ENCODE assay signal across 13 cellular contexts in genomic region chr22:28231423-28231822, GRCh38.
DNase-seq lines count a peak whose midpoint lies in the region; ATAC-seq and TF ChIP-seq lines count a peak whose summit lies in the region.
"Had no signal": no experiment of that assay in that cellular context is flagged by ENCODE, and none has a peak within 500 bp of the region (broad histone marks: within the 10 kb centered on the region; RNA-seq: fewer than 3 reads in every experiment).

No MANE protein-coding gene starts in this region.

- TF ChIP-seq CTCF in kidney epithelial cell (IDR thresholded peaks at IDR 0.05; ENCODE audit: insufficient read depth, low read length, poor library complexity, severe bottlenecking): no peak

- H3K27ac ChIP-seq in right cardiac atrium (ENCODE audit: low read length): no peak overlapping the region
- no peak overlapping the region for H3K27ac ChIP-seq in naive thymus-derived CD4-positive, alpha-beta T cell (ENCODE audit: low read depth, low read length)
- H3K27ac ChIP-seq: adrenal gland, VCaP had no signal

- H3K4me3 ChIP-seq in right cardiac atrium (ENCODE audit: low read length) (no peak overlapping the region), kidney epithelial cell (ENCODE audit: low read depth, low read length) (no peak overlapping the region)
- H3K4me3 ChIP-seq in naive thymus-derived CD4-positive, alpha-beta T cell (ENCODE audit: low read length): no peak overlapping the region
- H3K4me3 ChIP-seq: adrenal gland had no signal

- no peaks in the 10 kb centered on the region for H3K27me3 Mint-ChIP-seq in activated T-cell treated with anti-CD3 and anti-CD28 coated beads, Interleukin-2, amount 50 U/mL, for 72 hours (ENCODE audit: low read depth)
- H3K27me3 Mint-ChIP-seq in naive thymus-derived CD4-positive, alpha-beta T cell: peaks cover 0 to 6% (median 0%) of the 10 kb centered on the region in 5 donors

- intact Hi-C loops in left cardiac atrium (cut with DNase I): no loop called here
- intact Hi-C loops in right cardiac atrium (cut with DNase I): no loop called here
- intact Hi-C loops in naive thymus-derived CD4-positive, alpha-beta T cell (cut with micrococcal nuclease): no loop called here

- H3K9me3 ChIP-seq in right cardiac atrium (ENCODE audit: control insufficient read depth, low read length): no peaks in the 10 kb centered on the region
- H3K9me3 ChIP-seq in naive thymus-derived CD4-positive, alpha-beta T cell (ENCODE audit: control insufficient read depth in 2 of 3, low read length in 3 of 3): no peaks in the 10 kb centered on the region
- H3K9me3 ChIP-seq: adrenal gland, BE2C had no signal

- ATAC-seq in left cardiac atrium: peak; percentile 37 to 65
- ATAC-seq in right cardiac atrium: no peak
- no peak for ATAC-seq in activated T-cell treated with anti-CD3 and anti-CD28 coated beads, Interleukin-2, amount 50 U/mL, for 72 hours (replicated peaks in 1 of 2)
- ATAC-seq in naive thymus-derived CD4-positive, alpha-beta T cell: no peak
- no peak for ATAC-seq in GM21717 (IDR thresholded peaks at IDR 0.05; ENCODE audit: unreplicated experiment)

- CTCF ChIA-PET in naive thymus-derived CD4-positive, alpha-beta T cell (lab: Charles Lee): no interaction called here

- H3K27me3 ChIP-seq in right cardiac atrium (ENCODE audit: control insufficient read depth, insufficient read depth) (no peaks in the 10 kb centered on the region), kidney epithelial cell (ENCODE audit: control insufficient read depth, insufficient read depth, low read length) (no peaks in the 10 kb centered on the region)
- H3K27me3 ChIP-seq in naive thymus-derived CD4-positive, alpha-beta T cell (ENCODE audit: control insufficient read depth in 2 of 2, insufficient read depth in 2 of 2, low read length in 2 of 2): no peaks in the 10 kb centered on the region
- H3K27me3 ChIP-seq: adrenal gland, BE2C had no signal

- DNase-seq in left cardiac atrium (no peak), right cardiac atrium (no peak), brain pericyte (ENCODE audit: low read depth, low spot score) (peak; percentile 24), kidney epithelial cell (ENCODE audit: low read depth) (peak; percentile 38)
- DNase-seq in activated T-cell treated with anti-CD3 and anti-CD28 coated beads, Interleukin-2, amount 50 U/mL, for 72 hours: no peak
- no peak for DNase-seq in naive thymus-derived CD4-positive, alpha-beta T cell
- no peak for DNase-seq in stimulated activated CD4-positive, alpha-beta T cell treated with anti-CD3 and anti-CD28 coated beads, Interleukin-2, amount 100 ng/mL, for 24 hours
- DNase-seq: adrenal gland; BE2C; effector memory CD4-positive, alpha-beta T cell; MV-4-11 had no signal

- H3K36me3 ChIP-seq in kidney epithelial cell (ENCODE audit: control insufficient read depth, insufficient read depth, low read length): no peaks in the 10 kb centered on the region
- H3K36me3 ChIP-seq in naive thymus-derived CD4-positive, alpha-beta T cell (ENCODE audit: control insufficient read depth in 2 of 3, insufficient read depth in 3 of 3, low read length in 3 of 3): no peaks in the 10 kb centered on the region
- H3K36me3 ChIP-seq: adrenal gland, BE2C had no signal

- H3K36me3 Mint-ChIP-seq in activated T-cell treated with anti-CD3 and anti-CD28 coated beads, Interleukin-2, amount 50 U/mL, for 72 hours (ENCODE audit: insufficient read depth in 2 of 2): no peaks in the 10 kb centered on the region
- peaks cover 0 to 4% (median 0%) of the 10 kb centered on the region in 5 donors for H3K36me3 Mint-ChIP-seq in naive thymus-derived CD4-positive, alpha-beta T cell

- H3K27ac Mint-ChIP-seq in activated T-cell treated with anti-CD3 and anti-CD28 coated beads, Interleukin-2, amount 50 U/mL, for 72 hours: no peak overlapping the region
- no peak overlapping the region for H3K27ac Mint-ChIP-seq in naive thymus-derived CD4-positive, alpha-beta T cell

- H3K4me1 ChIP-seq in right cardiac atrium (ENCODE audit: control insufficient read depth, insufficient read depth, low read length): no peaks in the 10 kb centered on the region
- no peaks in the 10 kb centered on the region for H3K4me1 ChIP-seq in naive thymus-derived CD4-positive, alpha-beta T cell (ENCODE audit: control insufficient read depth in 2 of 2, insufficient read depth in 2 of 2, low read length in 2 of 2)
- H3K4me1 ChIP-seq: adrenal gland, BE2C had no signal

- POLR2A ChIA-PET in naive thymus-derived CD4-positive, alpha-beta T cell (lab: Charles Lee): no interaction called here

- no peak overlapping the region for H3K4me3 Mint-ChIP-seq in activated T-cell treated with anti-CD3 and anti-CD28 coated beads, Interleukin-2, amount 50 U/mL, for 72 hours
- H3K4me3 Mint-ChIP-seq in naive thymus-derived CD4-positive, alpha-beta T cell: no peak overlapping the region

- no peaks in the 10 kb centered on the region for H3K9me3 Mint-ChIP-seq in activated T-cell treated with anti-CD3 and anti-CD28 coated beads, Interleukin-2, amount 50 U/mL, for 72 hours
- no peaks in the 10 kb centered on the region for H3K9me3 Mint-ChIP-seq in naive thymus-derived CD4-positive, alpha-beta T cell

- H3K4me1 Mint-ChIP-seq in activated T-cell treated with anti-CD3 and anti-CD28 coated beads, Interleukin-2, amount 50 U/mL, for 72 hours (ENCODE audit: low read depth): no peaks in the 10 kb centered on the region
- peaks cover 0 to 2% (median 0%) of the 10 kb centered on the region in 7 donors for H3K4me1 Mint-ChIP-seq in naive thymus-derived CD4-positive, alpha-beta T cell

Comparison
In these comparisons a context has a peak if more than half of its experiments do, and no peak if none do; other contexts are left out.
1. ATAC-seq: peak in left cardiac atrium (2 of 2); none in right cardiac atrium (0 of 2), activated T-cell treated with anti-CD3 and anti-CD28 coated beads, Interleukin-2, amount 50 U/mL, for 72 hours (0 of 2), naive thymus-derived CD4-positive, alpha-beta T cell (single experiment) and GM21717 (single experiment).
2. DNase-seq: peak in brain pericyte (single experiment) and kidney epithelial cell (single experiment); none in left cardiac atrium (single experiment), right cardiac atrium (0 of 3), activated T-cell treated with anti-CD3 and anti-CD28 coated beads, Interleukin-2, amount 50 U/mL, for 72 hours (0 of 2), naive thymus-derived CD4-positive, alpha-beta T cell (0 of 9) and stimulated activated CD4-positive, alpha-beta T cell treated with anti-CD3 and anti-CD28 coated beads, Interleukin-2, amount 100 ng/mL, for 24 hours (0 of 2).